ENCODE assay signal across 9 cellular contexts in genomic region chr1:24966724-24967346, GRCh38. TPM values are rescaled to one million over a fixed set of nuclear protein-coding genes. Genes with fewer than 3 reads are reported as not detected.
DNase-seq lines count a peak whose midpoint lies in the region; ATAC-seq and TF ChIP-seq lines count a peak whose summit lies in the region.
"Had no signal": no experiment of that assay in that cellular context is flagged by ENCODE, and none has a peak within 500 bp of the region (broad histone marks: within the 10 kb centered on the region; RNA-seq: fewer than 3 reads in every experiment).

No MANE protein-coding gene starts in this region.

- WGBS in adrenal gland, 4 donors = 55 to 67% (median 58%) methylated on average over 6 to 8 of the region's 8 CpGs
- WGBS in ovary, 3 donors = 51 to 57% (median 52%) methylated on average over 8 of the region's 8 CpGs

- H3K9me3 ChIP-seq in SJSA1 (replicated peaks) (no peaks in the 10 kb centered on the region), adrenal gland (replicated peaks in 1 of 3) (no peaks in the 10 kb centered on the region), ovary (no peaks in the 10 kb centered on the region)
- H3K9me3 ChIP-seq: right lobe of liver had no signal

- TF ChIP-seq CTCF in GM10266 (IDR thresholded peaks at IDR 0.05; ENCODE audit: control insufficient read depth, insufficient read depth, low read depth, missing control alignments) (no peak), adrenal gland (IDR thresholded peaks at IDR 0.05) (no peak), ovary (IDR thresholded peaks at IDR 0.05) (no peak)

- intact Hi-C loops in adrenal gland (cut with DNase I) (no loop called here), ovary (cut with DNase I) (no loop called here)

- no peak for TF ChIP-seq EP300 in ovary (IDR thresholded peaks at IDR 0.05)

- no peak overlapping the region for H3K4me3 ChIP-seq in SJSA1
- H3K4me3 ChIP-seq in adrenal gland = no peak overlapping the region
- no peak overlapping the region for H3K4me3 ChIP-seq in ovary
- H3K4me3 ChIP-seq: right lobe of liver had no signal

- H3K36me3 ChIP-seq in SJSA1 = no peaks in the 10 kb centered on the region; the same call in 1 of the 2 replicates
- no peaks in the 10 kb centered on the region for H3K36me3 ChIP-seq in adrenal gland (replicated peaks in 1 of 2)
- no peaks in the 10 kb centered on the region for H3K36me3 ChIP-seq in ovary
- H3K36me3 ChIP-seq: right lobe of liver had no signal

- H3K27ac ChIP-seq in SJSA1 (0 out of 2 replicates have a peak overlapping the region, but pooled peaks have one; percentile 23), adrenal gland (no peak overlapping the region), ovary (no peak overlapping the region)
- H3K27ac ChIP-seq: right lobe of liver had no signal

- peaks cover 71% of the 10 kb centered on the region for H3K4me1 ChIP-seq in SJSA1 (replicated peaks)
- no peaks in the 10 kb centered on the region for H3K4me1 ChIP-seq in adrenal gland (replicated peaks in 1 of 2)
- H3K4me1 ChIP-seq in ovary (ENCODE audit: insufficient read depth) = no peaks in the 10 kb centered on the region
- H3K4me1 ChIP-seq: right lobe of liver had no signal

- H3K27me3 ChIP-seq in SJSA1 (replicated peaks) (no peaks in the 10 kb centered on the region), adrenal gland (no peaks in the 10 kb centered on the region), ovary (no peaks in the 10 kb centered on the region)
- H3K27me3 ChIP-seq: right lobe of liver had no signal

- ATAC-seq in HG03039 (IDR thresholded peaks at IDR 0.05; ENCODE audit: unreplicated experiment) = no peak
- ATAC-seq: right lobe of liver had no signal

- DNase-seq in GM10266 (ENCODE audit: extremely low spot score) (peak; percentile 76), SJSA1 (ENCODE audit: low read depth in 1 of 2, low spot score in 2 of 2) (peak; percentile 63 to 83), adrenal gland (peak in 4 of 7 donors; percentile 27 to 53 (median 48)), globus pallidus (ENCODE audit: low spot score) (no peak), DMS 273 (lab: John Stamatoyannopoulos, UW; ENCODE audit: unreplicated experiment) (no peak), ovary (no peak)
- peak; percentile 82 to 85 for DNase-seq in stimulated activated CD4-positive, alpha-beta T cell treated with anti-CD3 and anti-CD28 coated beads, Interleukin-15, amount 100 ng/mL, for 48 hours (ENCODE audit: low read depth in 2 of 2)

- TF ChIP-seq POLR2A in adrenal gland (IDR thresholded peaks at IDR 0.05) (no peak), ovary (IDR thresholded peaks at IDR 0.05) (no peak)

RNA-seq across cellular contexts. Expression of gene RUNX3, which starts 36.8 kb away (rescaled TPM):
- 7.3 and 8.8 TPM in 2 replicates for total RNA-seq in SJSA1 (2014; rRNA removed; shearing (Covaris generic))
- 1 to 10 TPM in 7 of 8 donors, under 1 TPM in 1; 0.79 to 7.5 (median 3.4) TPM for total RNA-seq in adrenal gland
- polyA plus RNA-seq in adrenal gland = 1 to 10 TPM in 1 of 3 donors, under 1 TPM in 2; 0.73 to 1.0 (median 0.94) TPM
- 1 to 10 TPM in 1 of 7 donors, under 1 TPM in 6; 0.23 to 1.3 (median 0.83) TPM for total RNA-seq in ovary
- 1 to 10 TPM in 1 of 2 donors, under 1 TPM in 1; 0.30 to 1.9 TPM for polyA plus RNA-seq in ovary

Comparison
In these comparisons a context has a peak if more than half of its experiments do, and no peak if none do; other contexts are left out.
1. DNase-seq: peak in GM10266 (single experiment), SJSA1 (2 of 2), adrenal gland (4 of 7) and stimulated activated CD4-positive, alpha-beta T cell treated with anti-CD3 and anti-CD28 coated beads, Interleukin-15, amount 100 ng/mL, for 48 hours (2 of 2); none in globus pallidus (single experiment), DMS 273 (single experiment) and ovary (0 of 5).